9 cellular contexts compared by ENCODE assay signal in genomic region chr7:120272261-120272895, GRCh38. TPM values are rescaled to one million over a fixed set of nuclear protein-coding genes. Genes with fewer than 3 reads are reported as not detected.
A peak's percentile ranks its signal among the peaks of the same experiment; 100 is the strongest.
DNase-seq lines count a peak whose midpoint lies in the region; ATAC-seq and TF ChIP-seq lines count a peak whose summit lies in the region.
"Had no signal": no experiment of that assay in that cellular context is flagged by ENCODE, and none has a peak within 500 bp of the region (broad histone marks: within the 10 kb centered on the region; RNA-seq: fewer than 3 reads in every experiment).

No MANE protein-coding gene starts in this region.

- H2AFZ ChIP-seq in OCI-LY3 (ENCODE audit: low read depth, low read length), result no peak overlapping the region

- H3K9me3 ChIP-seq in OCI-LY3 (ENCODE audit: insufficient read depth, low read length) (no peaks in the 10 kb centered on the region), lung (ENCODE audit: control insufficient read depth in 2 of 2, insufficient read depth in 1 of 2, low read length in 1 of 2) (peaks cover 0 to 4% of the 10 kb centered on the region in 2 donors), uterus (no peaks in the 10 kb centered on the region)

- WGBS in lung, 2 donors, result 0 to 1% methylated on average over 29 of the region's 29 CpGs

- peak; percentile 71 for TF ChIP-seq RAD21 in Ishikawa (IDR thresholded peaks at IDR 0.05; ENCODE audit: low read depth)

- H3K36me3 ChIP-seq in OCI-LY3 (replicated peaks; ENCODE audit: low read depth, low read length), result no peaks in the 10 kb centered on the region
- H3K36me3 ChIP-seq in lung (ENCODE audit: control insufficient read depth in 2 of 2, insufficient read depth in 2 of 2, low read length in 2 of 2), result no peaks in the 10 kb centered on the region
- no peaks in the 10 kb centered on the region for H3K36me3 ChIP-seq in uterus

- H4K20me1 ChIP-seq in OCI-LY3 (ENCODE audit: insufficient read depth, low read length), result no peaks in the 10 kb centered on the region

- H3K79me2 ChIP-seq in OCI-LY3 (ENCODE audit: low read length), result no peaks in the 10 kb centered on the region

- no peak for TF ChIP-seq EP300 in Ishikawa (IDR thresholded peaks at IDR 0.05; ENCODE audit: borderline replicate concordance)

- ATAC-seq in GM21723 (IDR thresholded peaks at IDR 0.05; ENCODE audit: unreplicated experiment) (peak; percentile 49), lung (ENCODE audit: insufficient read depth, low FRiP score) (no peak), GM19324 (IDR thresholded peaks at IDR 0.05; ENCODE audit: low FRiP score, unreplicated experiment) (no peak)

- peak; percentile 71 for DNase-seq in GM10248 (ENCODE audit: extremely low spot score)
- DNase-seq in dorsolateral prefrontal cortex, result peak in 2 of 10 donors; percentile 37 to 66
- DNase-seq in lung (ENCODE audit: low spot score), result no peak
- peak; percentile 27 to 42 for DNase-seq in uterus
- DNase-seq: left cardiac atrium had no signal

- POLR2A ChIA-PET in GM10248 (lab: Yijun Ruan, JAX), result no interaction called here

- TF ChIP-seq CTCF in GM10248 (IDR thresholded peaks at IDR 0.05; ENCODE audit: control extremely low read depth, extremely low read depth, low read depth, missing control alignments), result peak; percentile 70
- peak; percentile 50 for TF ChIP-seq CTCF in OCI-LY3 (IDR thresholded peaks at IDR 0.05; ENCODE audit: low read depth, low read length)
- TF ChIP-seq CTCF in dorsolateral prefrontal cortex (IDR thresholded peaks at IDR 0.05 in 54 of 56, conservative IDR thresholded peaks at IDR 0.05 in 2 of 56; ENCODE audit: low read depth in 1 of 56, partially characterized antibody in 56 of 56), result peak; percentile 39 to 77 (median 68)
- peak; percentile 10 for TF ChIP-seq CTCF in lung (IDR thresholded peaks at IDR 0.05; ENCODE audit: control extremely low read depth, extremely low read depth)
- peak; percentile 62 to 69 (median 66) for TF ChIP-seq CTCF in uterus (IDR thresholded peaks at IDR 0.05)

- H3K27ac ChIP-seq in OCI-LY3 (ENCODE audit: low read length), result no peak overlapping the region
- H3K27ac ChIP-seq in dorsolateral prefrontal cortex, result peak overlapping the region in 54 of 59 donors; percentile 24 to 91 (median 78)
- no peak overlapping the region for H3K27ac ChIP-seq in lung (ENCODE audit: low read depth in 1 of 2, low read length in 1 of 2)
- peak overlapping the region; percentile 62 to 72 for H3K27ac ChIP-seq in uterus

- H3K4me1 ChIP-seq in OCI-LY3 (ENCODE audit: low read length) (peaks cover 5% of the 10 kb centered on the region), lung (ENCODE audit: control insufficient read depth in 2 of 2, insufficient read depth in 2 of 2, low read length in 2 of 2) (peaks cover 0 to 5% of the 10 kb centered on the region in 2 donors), uterus (no peaks in the 10 kb centered on the region)

- no peak overlapping the region for H3K4me2 ChIP-seq in OCI-LY3 (ENCODE audit: low read length)

- intact Hi-C loops in dorsolateral prefrontal cortex (cut with DNase I), result loop anchor here (5.0 to 10.0 kb wide), 5 partner anchors 280 to 1008 kb away; no protein-coding TSS in a partner anchor
- intact Hi-C loops in uterus (cut with DNase I; ENCODE audit: low total_unique reads), result loop anchor here (5.0 kb wide), 1 partner anchor 335 kb away; no protein-coding TSS in a partner anchor

- H3K27me3 ChIP-seq in OCI-LY3 (ENCODE audit: low read depth, low read length) (no peaks in the 10 kb centered on the region), dorsolateral prefrontal cortex (peaks cover 0 to 17% (median 0%) of the 10 kb centered on the region in 45 donors), lung (ENCODE audit: control insufficient read depth, insufficient read depth) (peaks cover 5% of the 10 kb centered on the region), uterus (no peaks in the 10 kb centered on the region)

- no peak overlapping the region for H3K9ac ChIP-seq in OCI-LY3 (ENCODE audit: low read length)

- no peak for TF ChIP-seq POLR2A in uterus (IDR thresholded peaks at IDR 0.05)

- CTCF ChIA-PET in GM10248 (lab: Yijun Ruan, JAX), result interaction anchor here (1.0 to 2.0 kb wide), 5 partner anchors 9 to 283 kb away, joined by 3 to 6 read pairs (median 4); no protein-coding TSS in a partner anchor

- H3K4me3 ChIP-seq in OCI-LY3 (ENCODE audit: low read length), result no peak overlapping the region
- peak overlapping the region; percentile 36 to 78 (median 64) for H3K4me3 ChIP-seq in dorsolateral prefrontal cortex
- H3K4me3 ChIP-seq in lung, result peak overlapping the region; percentile 37
- peak overlapping the region; percentile 53 to 55 for H3K4me3 ChIP-seq in uterus

TF ChIP-seq in Ishikawa, 13 proteins besides CTCF, POLR2A, EP300 and RAD21:
- no peak for TF ChIP-seq EGR1 (IDR thresholded peaks at IDR 0.05)
- no peak for TF ChIP-seq TCF12 (IDR thresholded peaks at IDR 0.05; ENCODE audit: low read depth)
- no peak for TF ChIP-seq MAX (IDR thresholded peaks at IDR 0.05)
- no peak for TF ChIP-seq USF1 (IDR thresholded peaks at IDR 0.05)

RNA-seq across cellular contexts. Expression of gene KCND2, which starts 0.6 kb away (rescaled TPM):
- 10 to 100 TPM; 14.4 to 63.5 (median 32.4) TPM for total RNA-seq in dorsolateral prefrontal cortex
- 1 to 10 TPM in 1 of 2 donors, under 1 TPM in 1; 0.15 to 1.1 TPM for total RNA-seq in lung
- polyA plus RNA-seq in lung, result under 1 TPM; 0.03 to 0.04 TPM
- 1 to 10 TPM in 3 of 4 donors, under 1 TPM in 1; 0.26 to 6.0 (median 4.5) TPM for total RNA-seq in uterus

Comparison
In these comparisons a context has a peak if more than half of its experiments do, and no peak if none do; other contexts are left out.
1. CTCF ChIP-seq: peak in every context shown above with its lines; median percentile 70 in GM10248; 68 in dorsolateral prefrontal cortex; 66 in uterus; 50 in OCI-LY3; 10 in lung.
2. H3K27ac ChIP-seq: peak in dorsolateral prefrontal cortex (54 of 59) and uterus (2 of 2); none in OCI-LY3 (single experiment) and lung (0 of 2).